ENCODE assay signal across 2 cellular contexts in genomic region chr17:48818361-48818841, GRCh38.
TF ChIP-seq lines count a peak whose summit lies in the region.

No MANE protein-coding gene starts in this region.

TF ChIP-seq in WTC11, 78 proteins besides CTCF, POLR2A, EP300 and RAD21 (continued from another document and continues in another):
- TF ChIP-seq NR3C1 (CRISPR knock-in tag; conservative IDR thresholded peaks at IDR 0.05; ENCODE audit: low read depth) (no peak), MAX (CRISPR knock-in tag; IDR thresholded peaks at IDR 0.05) (peak; percentile 65), ZNF396 (CRISPR knock-in tag; IDR thresholded peaks at IDR 0.05; ENCODE audit: borderline replicate concordance) (no peak), SOX15 (CRISPR knock-in tag; IDR thresholded peaks at IDR 0.05) (no peak), FOXP4 (CRISPR knock-in tag; IDR thresholded peaks at IDR 0.05) (peak; percentile 86; the same call in 1 of the 2 replicates), PRRX2 (CRISPR knock-in tag; IDR thresholded peaks at IDR 0.05) (no peak), ZNF121 (CRISPR knock-in tag; IDR thresholded peaks at IDR 0.05) (0 out of 2 replicates have a peak, but pooled peaks have one; percentile 6), EMX1 (CRISPR knock-in tag; IDR thresholded peaks at IDR 0.05) (no peak), JUN (CRISPR knock-in tag; IDR thresholded peaks at IDR 0.05) (no peak), RELA (CRISPR knock-in tag; IDR thresholded peaks at IDR 0.05; ENCODE audit: borderline replicate concordance) (no peak), NFE2L1 (CRISPR knock-in tag; IDR thresholded peaks at IDR 0.05) (no peak), ATF6 (CRISPR knock-in tag; IDR thresholded peaks at IDR 0.05) (no peak), NFATC4 (CRISPR knock-in tag; IDR thresholded peaks at IDR 0.05) (no peak), ERG (CRISPR knock-in tag; IDR thresholded peaks at IDR 0.05) (no peak), ARID4B (CRISPR knock-in tag; IDR thresholded peaks at IDR 0.05; ENCODE audit: borderline replicate concordance) (peak; percentile 45; the same call in 1 of the 2 replicates)
- TF ChIP-seq, protein P1, sequence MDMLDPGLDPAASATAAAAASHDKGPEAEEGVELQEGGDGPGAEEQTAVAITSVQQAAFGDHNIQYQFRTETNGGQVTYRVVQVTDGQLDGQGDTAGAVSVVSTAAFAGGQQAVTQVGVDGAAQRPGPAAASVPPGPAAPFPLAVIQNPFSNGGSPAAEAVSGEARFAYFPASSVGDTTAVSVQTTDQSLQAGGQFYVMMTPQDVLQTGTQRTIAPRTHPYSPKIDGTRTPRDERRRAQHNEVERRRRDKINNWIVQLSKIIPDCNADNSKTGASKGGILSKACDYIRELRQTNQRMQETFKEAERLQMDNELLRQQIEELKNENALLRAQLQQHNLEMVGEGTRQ (CRISPR knock-in tag; IDR thresholded peaks at IDR 0.05) = no peak

TF ChIP-seq in HepG2, 621 proteins besides CTCF, POLR2A, EP300 and RAD21 (continued from another document and continues in another):
- TF ChIP-seq, protein P2, sequence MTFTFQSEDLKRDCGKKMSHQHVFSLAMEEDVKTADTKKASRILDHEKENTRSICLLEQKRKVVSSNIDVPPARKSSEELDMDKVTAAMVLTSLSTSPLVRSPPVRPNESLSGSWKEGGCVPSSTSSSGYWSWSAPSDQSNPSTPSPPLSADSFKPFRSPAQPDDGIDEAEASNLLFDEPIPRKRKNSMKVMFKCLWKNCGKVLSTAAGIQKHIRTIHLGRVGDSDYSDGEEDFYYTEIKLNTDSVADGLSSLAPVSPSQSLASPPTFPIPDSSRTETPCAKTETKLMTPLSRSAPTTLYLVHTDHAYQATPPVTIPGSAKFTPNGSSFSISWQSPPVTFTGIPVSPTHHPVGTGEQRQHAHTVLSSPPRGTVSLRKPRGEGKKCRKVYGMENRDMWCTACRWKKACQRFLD (CRISPR knock-in tag; IDR thresholded peaks at IDR 0.05; ENCODE audit: borderline replicate concordance) = no peak
- no peak for TF ChIP-seq ELF1 (CRISPR knock-in tag; IDR thresholded peaks at IDR 0.05)
- TF ChIP-seq SIX1 (CRISPR knock-in tag; IDR thresholded peaks at IDR 0.05; ENCODE audit: borderline replicate concordance) = no peak
- TF ChIP-seq ZNF543 (CRISPR knock-in tag; IDR thresholded peaks at IDR 0.05) = no peak
- TF ChIP-seq ZNF281 (CRISPR knock-in tag; IDR thresholded peaks at IDR 0.05; ENCODE audit: borderline replicate concordance) = no peak
- TF ChIP-seq SIN3A (IDR thresholded peaks at IDR 0.05; ENCODE audit: borderline replicate concordance, low read depth, low read length) = no peak
- TF ChIP-seq RBAK (CRISPR knock-in tag; IDR thresholded peaks at IDR 0.05) = no peak
- TF ChIP-seq NFYB (CRISPR knock-in tag; IDR thresholded peaks at IDR 0.05) = no peak
- TF ChIP-seq MAFK (conservative IDR thresholded peaks at IDR 0.05 in 1 of 2, IDR thresholded peaks at IDR 0.05 in 1 of 2; ENCODE audit: low read length in 2 of 2) = no peak
- TF ChIP-seq, protein P3, sequence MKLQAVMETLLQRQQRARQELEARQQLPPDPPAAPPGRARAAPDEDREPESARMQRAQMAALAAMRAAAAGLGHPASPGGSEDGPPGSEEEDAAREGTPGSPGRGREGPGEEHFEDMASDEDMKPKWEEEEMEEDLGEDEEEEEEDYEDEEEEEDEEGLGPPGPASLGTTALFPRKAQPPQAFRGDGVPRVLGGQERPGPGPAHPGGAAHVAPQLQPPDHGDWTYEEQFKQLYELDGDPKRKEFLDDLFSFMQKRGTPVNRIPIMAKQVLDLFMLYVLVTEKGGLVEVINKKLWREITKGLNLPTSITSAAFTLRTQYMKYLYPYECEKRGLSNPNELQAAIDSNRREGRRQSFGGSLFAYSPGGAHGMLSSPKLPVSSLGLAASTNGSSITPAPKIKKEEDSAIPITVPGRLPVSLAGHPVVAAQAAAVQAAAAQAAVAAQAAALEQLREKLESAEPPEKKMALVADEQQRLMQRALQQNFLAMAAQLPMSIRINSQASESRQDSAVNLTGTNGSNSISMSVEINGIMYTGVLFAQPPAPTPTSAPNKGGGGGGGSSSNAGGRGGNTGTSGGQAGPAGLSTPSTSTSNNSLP (IDR thresholded peaks at IDR 0.05; ENCODE audit: low read depth, low read length) = no peak
- no peak for TF ChIP-seq LCORL (IDR thresholded peaks at IDR 0.05)
- peak; percentile 37; the same call in 1 of the 2 replicates for TF ChIP-seq LCORL (CRISPR knock-in tag; IDR thresholded peaks at IDR 0.05)
- TF ChIP-seq ZNF142 (CRISPR knock-in tag; IDR thresholded peaks at IDR 0.05) = no peak
- TF ChIP-seq ATM (IDR thresholded peaks at IDR 0.05; ENCODE audit: borderline replicate concordance) = no peak
- TF ChIP-seq, protein P4, sequence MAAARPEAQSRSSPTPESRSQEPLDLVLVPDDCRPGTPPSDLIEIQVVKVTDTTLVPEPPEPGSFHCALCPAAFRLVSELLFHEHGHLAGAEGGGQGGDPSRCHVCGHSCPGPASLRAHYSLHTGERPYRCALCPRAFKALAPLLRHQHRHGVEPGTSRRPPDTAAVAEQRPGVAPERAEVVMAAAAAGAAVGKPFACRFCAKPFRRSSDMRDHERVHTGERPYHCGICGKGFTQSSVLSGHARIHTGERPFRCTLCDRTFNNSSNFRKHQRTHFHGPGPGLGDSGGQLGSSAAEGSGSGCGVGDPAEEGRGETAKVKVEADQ (CRISPR knock-in tag; IDR thresholded peaks at IDR 0.05; ENCODE audit: borderline replicate concordance) = no peak
- no peak for TF ChIP-seq ZNF891 (CRISPR knock-in tag; IDR thresholded peaks at IDR 0.05)
- no peak for TF ChIP-seq ZKSCAN1 (IDR thresholded peaks at IDR 0.05; ENCODE audit: low read length)
- no peak for TF ChIP-seq ISL2 (CRISPR knock-in tag; IDR thresholded peaks at IDR 0.05)
- no peak for TF ChIP-seq RFX3 (CRISPR knock-in tag; IDR thresholded peaks at IDR 0.05)
- TF ChIP-seq ZNF546 (CRISPR knock-in tag; conservative IDR thresholded peaks at IDR 0.05) = no peak
- no peak for TF ChIP-seq HNRNPUL1 (IDR thresholded peaks at IDR 0.05; ENCODE audit: low read depth, low read length)
- no peak for TF ChIP-seq ZNF761 (CRISPR knock-in tag; conservative IDR thresholded peaks at IDR 0.05)
- TF ChIP-seq, protein P5, sequence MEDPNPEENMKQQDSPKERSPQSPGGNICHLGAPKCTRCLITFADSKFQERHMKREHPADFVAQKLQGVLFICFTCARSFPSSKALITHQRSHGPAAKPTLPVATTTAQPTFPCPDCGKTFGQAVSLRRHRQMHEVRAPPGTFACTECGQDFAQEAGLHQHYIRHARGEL (CRISPR knock-in tag; IDR thresholded peaks at IDR 0.05) = no peak
- no peak for TF ChIP-seq FOXK1 (CRISPR knock-in tag; IDR thresholded peaks at IDR 0.05; ENCODE audit: borderline replicate concordance, low read depth)
- TF ChIP-seq GTF2F1 (IDR thresholded peaks at IDR 0.05; ENCODE audit: low read length) = no peak
- TF ChIP-seq, protein P6, sequence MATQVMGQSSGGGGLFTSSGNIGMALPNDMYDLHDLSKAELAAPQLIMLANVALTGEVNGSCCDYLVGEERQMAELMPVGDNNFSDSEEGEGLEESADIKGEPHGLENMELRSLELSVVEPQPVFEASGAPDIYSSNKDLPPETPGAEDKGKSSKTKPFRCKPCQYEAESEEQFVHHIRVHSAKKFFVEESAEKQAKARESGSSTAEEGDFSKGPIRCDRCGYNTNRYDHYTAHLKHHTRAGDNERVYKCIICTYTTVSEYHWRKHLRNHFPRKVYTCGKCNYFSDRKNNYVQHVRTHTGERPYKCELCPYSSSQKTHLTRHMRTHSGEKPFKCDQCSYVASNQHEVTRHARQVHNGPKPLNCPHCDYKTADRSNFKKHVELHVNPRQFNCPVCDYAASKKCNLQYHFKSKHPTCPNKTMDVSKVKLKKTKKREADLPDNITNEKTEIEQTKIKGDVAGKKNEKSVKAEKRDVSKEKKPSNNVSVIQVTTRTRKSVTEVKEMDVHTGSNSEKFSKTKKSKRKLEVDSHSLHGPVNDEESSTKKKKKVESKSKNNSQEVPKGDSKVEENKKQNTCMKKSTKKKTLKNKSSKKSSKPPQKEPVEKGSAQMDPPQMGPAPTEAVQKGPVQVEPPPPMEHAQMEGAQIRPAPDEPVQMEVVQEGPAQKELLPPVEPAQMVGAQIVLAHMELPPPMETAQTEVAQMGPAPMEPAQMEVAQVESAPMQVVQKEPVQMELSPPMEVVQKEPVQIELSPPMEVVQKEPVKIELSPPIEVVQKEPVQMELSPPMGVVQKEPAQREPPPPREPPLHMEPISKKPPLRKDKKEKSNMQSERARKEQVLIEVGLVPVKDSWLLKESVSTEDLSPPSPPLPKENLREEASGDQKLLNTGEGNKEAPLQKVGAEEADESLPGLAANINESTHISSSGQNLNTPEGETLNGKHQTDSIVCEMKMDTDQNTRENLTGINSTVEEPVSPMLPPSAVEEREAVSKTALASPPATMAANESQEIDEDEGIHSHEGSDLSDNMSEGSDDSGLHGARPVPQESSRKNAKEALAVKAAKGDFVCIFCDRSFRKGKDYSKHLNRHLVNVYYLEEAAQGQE (IDR thresholded peaks at IDR 0.05; ENCODE audit: borderline replicate concordance in 1 of 2, low read depth in 1 of 2, low read length in 2 of 2) = no peak
- no peak for TF ChIP-seq EEA1 (CRISPR knock-in tag; IDR thresholded peaks at IDR 0.05; ENCODE audit: borderline replicate concordance)
- no peak for TF ChIP-seq SSRP1 (CRISPR knock-in tag; IDR thresholded peaks at IDR 0.05)
- TF ChIP-seq MNT (IDR thresholded peaks at IDR 0.05) = no peak
- peak; percentile 33; the same call in 1 of the 2 replicates for TF ChIP-seq FOXC1 (CRISPR knock-in tag; IDR thresholded peaks at IDR 0.05; ENCODE audit: borderline replicate concordance)
- TF ChIP-seq KDM2A (CRISPR knock-in tag; IDR thresholded peaks at IDR 0.05; ENCODE audit: borderline replicate concordance, low read depth) = no peak
- no peak for TF ChIP-seq CBX1 (IDR thresholded peaks at IDR 0.05; ENCODE audit: low read depth)
- TF ChIP-seq SETDB1 (CRISPR knock-in tag; IDR thresholded peaks at IDR 0.05; ENCODE audit: borderline replicate concordance) = no peak
- TF ChIP-seq ZNF205 (CRISPR knock-in tag; IDR thresholded peaks at IDR 0.05) = no peak
- TF ChIP-seq TAF1 (CRISPR knock-in tag; IDR thresholded peaks at IDR 0.05) = no peak
- no peak for TF ChIP-seq RARA (CRISPR knock-in tag; IDR thresholded peaks at IDR 0.05)
- TF ChIP-seq ZNF296 (CRISPR knock-in tag; conservative IDR thresholded peaks at IDR 0.05) = 0 out of 2 replicates have a peak, but pooled peaks have one; percentile 23
